ENCODE assay signal across 21 cellular contexts in genomic region chr2:206378835-206379234, GRCh38.
A peak's percentile ranks its signal among the peaks of the same experiment; 100 is the strongest.
DNase-seq lines count a peak whose midpoint lies in the region; TF ChIP-seq lines count a peak whose summit lies in the region.
"Had no signal": no experiment of that assay in that cellular context is flagged by ENCODE, and none has a peak within 500 bp of the region (broad histone marks: within the 10 kb centered on the region; RNA-seq: fewer than 3 reads in every experiment).

No MANE protein-coding gene starts in this region.

- H3K9ac ChIP-seq in adipocyte (ENCODE audit: low read length), result no peak overlapping the region

- H3K36me3 ChIP-seq in adipocyte (ENCODE audit: control insufficient read depth, insufficient read depth, low read length, severe bottlenecking) (no peaks in the 10 kb centered on the region), BE2C (no peaks in the 10 kb centered on the region)
- H3K36me3 ChIP-seq: esophagus muscularis mucosa, SJSA1 had no signal

- DNase-seq in AG09309 (ENCODE audit: low read depth), result peak; percentile 8
- peak; percentile 24 for DNase-seq in ELR (ENCODE audit: low read depth)
- DNase-seq in adipocyte (ENCODE audit: low read depth), result peak; percentile 28
- DNase-seq in myocyte (ENCODE audit: low read depth), result peak; percentile 98
- DNase-seq in stimulated activated naive CD4-positive, alpha-beta T cell treated with Interleukin-2 at 50 U/mL for 16 hours (lab: John Stamatoyannopoulos, UW), result no peak
- DNase-seq in BE2C, result no peak
- DNase-seq in OCI-M2 (lab: John Stamatoyannopoulos, UW; ENCODE audit: unreplicated experiment), result no peak
- DNase-seq: activated CD4-positive, alpha-beta T cell treated with anti-CD3 and anti-CD28 coated beads, Interleukin-2, amount 10 ng/mL, durations not matched to agents 24 days and 14 days; activated CD8-positive, alpha-beta memory T cell treated with anti-CD3 and anti-CD28 coated beads, Interleukin-2, amount 10 ng/mL, durations not matched to agents 7 days and 5 days; activated naive CD4-positive, alpha-beta T cell treated with anti-CD3 and anti-CD28 coated beads, Interleukin-2, amount 50 U/mL, for 16 hours; aorta; CD4-positive, CD25-positive, alpha-beta regulatory T cell; effector CD8-positive, alpha-beta T cell; mesendoderm; naive thymus-derived CD8-positive, alpha-beta T cell; NCI-H1092 treated with DMSO at 0.1 percent for 48 hours; NCI-H2029 treated with DMSO at 0.1 percent for 48 hours; substantia nigra; T-helper 1 cell had no signal

- TF ChIP-seq CTCF in AG09309 (IDR thresholded peaks at IDR 0.05; ENCODE audit: control insufficient read depth, insufficient read depth, low read depth, low read length, missing control alignments) (no peak), BE2C (IDR thresholded peaks at IDR 0.05; ENCODE audit: low read depth, low read length) (no peak)

- H3K27me3 ChIP-seq in adipocyte (replicated peaks; ENCODE audit: control insufficient read depth, insufficient read depth, low read length) (no peaks in the 10 kb centered on the region), BE2C (no peaks in the 10 kb centered on the region)
- H3K27me3 ChIP-seq: esophagus muscularis mucosa, SJSA1 had no signal

- H3K9me3 ChIP-seq in adipocyte (ENCODE audit: control insufficient read depth, low read length), result peaks cover 18% of the 10 kb centered on the region
- H3K9me3 ChIP-seq in BE2C, result no peaks in the 10 kb centered on the region
- H3K9me3 ChIP-seq: SJSA1 had no signal

- H3K4me1 ChIP-seq in adipocyte (ENCODE audit: control insufficient read depth, insufficient read depth, low read length) (no peaks in the 10 kb centered on the region), BE2C (no peaks in the 10 kb centered on the region)
- H3K4me1 ChIP-seq: esophagus muscularis mucosa, SJSA1 had no signal

- H3K4me3 ChIP-seq in AG09309 (ENCODE audit: control insufficient read depth, low read depth, low read length) (no peak overlapping the region), adipocyte (ENCODE audit: low read length) (no peak overlapping the region), BE2C (ENCODE audit: low read depth, low read length) (no peak overlapping the region)
- H3K4me3 ChIP-seq: esophagus muscularis mucosa, SJSA1 had no signal

Comparison
In these comparisons a context has a peak if more than half of its experiments do, and no peak if none do; other contexts are left out.
1. DNase-seq: peak in AG09309 (single experiment), ELR (single experiment), adipocyte (single experiment) and myocyte (single experiment); none in stimulated activated naive CD4-positive, alpha-beta T cell treated with Interleukin-2 at 50 U/mL for 16 hours (single experiment), BE2C (single experiment) and OCI-M2 (single experiment).